ENCODE assay signal across 8 cellular contexts in the genomic region with DNA sequence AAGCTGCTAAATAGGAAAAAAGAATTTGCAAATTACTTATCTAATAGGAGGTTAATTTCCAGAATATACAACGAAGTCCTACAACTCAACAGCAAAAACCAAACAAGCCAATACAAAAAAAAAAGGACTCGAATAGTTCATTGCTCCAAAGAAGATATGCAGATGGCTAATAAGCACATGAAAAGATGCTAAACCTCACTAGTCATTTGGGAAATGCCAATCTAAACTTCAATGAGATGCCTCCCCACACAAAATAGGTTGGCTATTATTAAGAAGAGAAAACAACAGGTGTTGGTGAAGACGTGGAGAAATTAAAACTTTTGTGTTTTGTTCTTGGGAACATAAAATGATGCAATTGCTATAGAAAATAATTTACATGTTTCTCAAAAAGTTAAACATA.
"Had no signal": no experiment of that assay in that cellular context is flagged by ENCODE, and none has a peak within 500 bp of the region (broad histone marks: within the 10 kb centered on the region; RNA-seq: fewer than 3 reads in every experiment).

No MANE protein-coding gene starts in this region.

- H3K27ac ChIP-seq: GM23248, HL-60 had no signal

- H3K9ac ChIP-seq: GM23248 had no signal

- FAIRE-seq: K562 had no signal

- DNase-seq: GM23248, H9, HCEC 1CT, IMR-90, Kasumi-1, KG1 had no signal

- H3K4me3 ChIP-seq: GM23248, K562 had no signal

- H3K4me3 Mint-ChIP-seq: H9 had no signal

- ATAC-seq: K562 had no signal

- H2AFZ ChIP-seq: GM23248 had no signal
